Comparison of ENCODE assay signal across 18 cellular contexts in the genomic region with DNA sequence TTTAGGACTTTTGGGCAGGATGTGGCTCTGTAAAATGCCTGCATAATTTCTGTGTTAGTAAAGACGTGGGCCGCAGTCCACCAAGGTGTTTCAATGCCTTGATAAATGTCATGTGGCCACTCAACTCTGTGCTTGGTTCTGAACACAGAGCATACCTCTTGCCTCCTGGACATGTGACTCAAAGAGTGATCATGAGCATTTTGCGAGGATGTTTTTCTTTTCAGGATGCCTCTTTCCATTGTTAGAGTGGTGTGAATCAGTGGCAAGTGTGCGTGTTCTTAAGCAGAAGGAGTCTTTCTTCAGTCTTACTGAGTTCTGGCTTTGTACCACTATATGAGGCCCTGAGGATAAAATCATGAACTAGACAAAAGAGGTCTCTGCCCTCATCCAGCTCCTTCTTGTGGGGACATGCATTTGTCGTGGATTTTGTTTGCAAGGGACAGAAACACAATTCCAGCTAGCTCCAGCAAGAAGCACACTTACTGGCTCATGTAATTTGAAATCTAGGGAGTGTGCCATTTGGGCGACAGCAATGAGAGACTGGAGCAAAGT.
DNase-seq lines count a peak whose midpoint lies in the region; ATAC-seq, FAIRE-seq and TF ChIP-seq lines count a peak whose summit lies in the region.
"Had no signal": no experiment of that assay in that cellular context is flagged by ENCODE, and none has a peak within 500 bp of the region (broad histone marks: within the 10 kb centered on the region; RNA-seq: fewer than 3 reads in every experiment).

No MANE protein-coding gene starts in this region.

- H3K9me3 ChIP-seq in keratinocyte (ENCODE audit: control insufficient read depth, low read depth, low read length) = no peaks in the 10 kb centered on the region
- H3K9me3 ChIP-seq: HAP-1 had no signal

- ATAC-seq in GM23338 = no peak
- peak; percentile 48 for ATAC-seq in esophagus mucosa
- ATAC-seq in HG03571 (IDR thresholded peaks at IDR 0.05; ENCODE audit: unreplicated experiment) = no peak
- no peak for ATAC-seq in HG03342 (IDR thresholded peaks at IDR 0.05; ENCODE audit: unreplicated experiment)
- ATAC-seq: GM12878 had no signal

- H3K79me2 ChIP-seq in GM23338 (replicated peaks; ENCODE audit: insufficient read depth) = no peaks in the 10 kb centered on the region
- no peaks in the 10 kb centered on the region for H3K79me2 ChIP-seq in keratinocyte (ENCODE audit: control insufficient read depth, insufficient read depth, low read length)

- peak; percentile 84 for FAIRE-seq in keratinocyte (lab: Jason Lieb, UNC)
- FAIRE-seq: GM12878, GM19239 had no signal

- H3K9ac ChIP-seq in keratinocyte (ENCODE audit: control insufficient read depth, extremely low read depth, insufficient read depth, low read length) = no peak overlapping the region
- H3K9ac ChIP-seq: BLaER1 treated with 17β-estradiol and CSF1 and Interleukin-3, amounts not matched to agents 10 nM and 100 nM had no signal

- H4K20me1 ChIP-seq in GM23338 (replicated peaks; ENCODE audit: insufficient read depth) = no peaks in the 10 kb centered on the region
- no peaks in the 10 kb centered on the region for H4K20me1 ChIP-seq in keratinocyte (ENCODE audit: control insufficient read depth, extremely low read depth, insufficient read depth, low read length)
- H4K20me1 ChIP-seq: BLaER1 treated with 17β-estradiol and CSF1 and Interleukin-3, amounts not matched to agents 10 nM and 100 nM had no signal

- no peak overlapping the region for H3K4me3 Mint-ChIP-seq in GM23338
- H3K4me3 Mint-ChIP-seq: B cell; CD8-positive, alpha-beta memory T cell had no signal

- H3K36me3 Mint-ChIP-seq in GM23338 (ENCODE audit: low read depth) = no peaks in the 10 kb centered on the region
- H3K36me3 Mint-ChIP-seq: CD8-positive, alpha-beta memory T cell had no signal

- H3F3A ChIP-seq in GM23338 (replicated peaks; ENCODE audit: low read depth) = no peaks in the 10 kb centered on the region

- no peak overlapping the region for H3K4me2 ChIP-seq in GM23338
- peak overlapping the region; percentile 2 for H3K4me2 ChIP-seq in keratinocyte (ENCODE audit: control insufficient read depth, extremely low read depth, insufficient read depth, low read depth, low read length)
- H3K4me2 ChIP-seq: BLaER1 treated with 17β-estradiol and CSF1 and Interleukin-3, amounts not matched to agents 10 nM and 100 nM had no signal

- H3K27ac ChIP-seq in GM23338 (ENCODE audit: low read depth) (no peak overlapping the region), VCaP (peak overlapping the region; percentile 57), keratinocyte (ENCODE audit: control insufficient read depth, insufficient read depth, low read length) (no peak overlapping the region)
- H3K27ac ChIP-seq: BLaER1 treated with 17β-estradiol and CSF1 and Interleukin-3, amounts not matched to agents 10 nM and 100 nM; HL-60 had no signal

- peaks cover 4% of the 10 kb centered on the region; the same call in 1 of the 3 replicates for H3K9me3 Mint-ChIP-seq in GM23338

- TF ChIP-seq CTCF in GM23338 (conservative IDR thresholded peaks at IDR 0.05; ENCODE audit: low read depth in 2 of 2) (no peak), VCaP (conservative IDR thresholded peaks at IDR 0.05) (no peak), keratinocyte (optimal IDR thresholded peaks at IDR 0.05 in 1 of 3, IDR thresholded peaks at IDR 0.05 in 1 of 3, conservative IDR thresholded peaks at IDR 0.05 in 1 of 3; ENCODE audit: extremely low read depth in 1 of 3, insufficient read depth in 2 of 3, low read length in 3 of 3) (no peak)

- no peak overlapping the region for H3K27ac Mint-ChIP-seq in GM23338
- H3K27ac Mint-ChIP-seq: B cell; CD8-positive, alpha-beta memory T cell had no signal

- DNase-seq in GM23338 (ENCODE audit: low spot score) (no peak), keratinocyte (ENCODE audit: low read depth, low spot score) (peak; percentile 15), cortex of kidney (lab: John Stamatoyannopoulos, UW) (no peak)
- DNase-seq: CD8-positive, alpha-beta memory T cell; DMS 273 treated with DMSO at 0.1 percent for 48 hours; DMS53; DND-41; EL had no signal

- H3K4me1 ChIP-seq in GM23338 (ENCODE audit: insufficient read depth) (no peaks in the 10 kb centered on the region; the same call in 1 of the 2 replicates), keratinocyte (ENCODE audit: control insufficient read depth, extremely low read depth, insufficient read depth, low read length) (peaks cover 5% of the 10 kb centered on the region)
- H3K4me1 ChIP-seq: BLaER1 treated with 17β-estradiol and CSF1 and Interleukin-3, amounts not matched to agents 10 nM and 100 nM had no signal

- H3K36me3 ChIP-seq in GM23338 (ENCODE audit: insufficient read depth) (no peaks in the 10 kb centered on the region), keratinocyte (ENCODE audit: control insufficient read depth in 2 of 2, extremely low read depth in 1 of 2, insufficient read depth in 2 of 2, low read length in 2 of 2) (no peaks in the 10 kb centered on the region)
- H3K36me3 ChIP-seq: BLaER1 treated with 17β-estradiol and CSF1 and Interleukin-3, amounts not matched to agents 10 nM and 100 nM; HAP-1 had no signal

- H3K9me2 ChIP-seq in GM23338 (ENCODE audit: insufficient read depth) = no peaks in the 10 kb centered on the region

- H2AFZ ChIP-seq in GM23338 = peak overlapping the region; percentile 72; the same call in 1 of the 2 replicates
- H2AFZ ChIP-seq in keratinocyte (ENCODE audit: control insufficient read depth, low read length) = no peak overlapping the region

- H3K4me1 Mint-ChIP-seq in GM23338 = no peaks in the 10 kb centered on the region; the same call in 2 of the 3 replicates
- H3K4me1 Mint-ChIP-seq: B cell; CD8-positive, alpha-beta memory T cell had no signal

- no peaks in the 10 kb centered on the region for H3K27me3 Mint-ChIP-seq in GM23338 (ENCODE audit: insufficient read depth, low read depth, poor library complexity)
- H3K27me3 Mint-ChIP-seq: CD8-positive, alpha-beta memory T cell had no signal

- no peaks in the 10 kb centered on the region for H3K9me1 ChIP-seq in keratinocyte (ENCODE audit: control insufficient read depth, extremely low read depth, insufficient read depth, low read length)

- no peak overlapping the region for H3K4me3 ChIP-seq in GM23338
- H3K4me3 ChIP-seq in keratinocyte (ENCODE audit: control insufficient read depth in 2 of 3, extremely low read depth in 1 of 3, insufficient read depth in 2 of 3, low read depth in 1 of 3, low read length in 3 of 3) = no peak overlapping the region
- H3K4me3 ChIP-seq: BLaER1 treated with 17β-estradiol and CSF1 and Interleukin-3, amounts not matched to agents 10 nM and 100 nM; GM12878; HAP-1 had no signal

- H3K27me3 ChIP-seq in GM23338 (ENCODE audit: insufficient read depth) (no peaks in the 10 kb centered on the region), keratinocyte (ENCODE audit: control insufficient read depth, extremely low read depth, insufficient read depth, low read length) (no peaks in the 10 kb centered on the region)
- H3K27me3 ChIP-seq: BLaER1 treated with 17β-estradiol and CSF1 and Interleukin-3, amounts not matched to agents 10 nM and 100 nM had no signal

- dilution Hi-C loops in keratinocyte (cut with MboI; ENCODE audit: extremely low pct_ligation_motif_present, low sequenced_read_pairs) = no loop called here

TF ChIP-seq in GM23338, 12 proteins besides CTCF, POLR2A, EP300 and RAD21 (continues in another document):
- TF ChIP-seq JUNB (IDR thresholded peaks at IDR 0.05; ENCODE audit: unreplicated experiment) = no peak
- TF ChIP-seq CREB1 (CRISPR knock-in tag; IDR thresholded peaks at IDR 0.05; ENCODE audit: low read depth) = no peak
- TF ChIP-seq, protein P1, sequence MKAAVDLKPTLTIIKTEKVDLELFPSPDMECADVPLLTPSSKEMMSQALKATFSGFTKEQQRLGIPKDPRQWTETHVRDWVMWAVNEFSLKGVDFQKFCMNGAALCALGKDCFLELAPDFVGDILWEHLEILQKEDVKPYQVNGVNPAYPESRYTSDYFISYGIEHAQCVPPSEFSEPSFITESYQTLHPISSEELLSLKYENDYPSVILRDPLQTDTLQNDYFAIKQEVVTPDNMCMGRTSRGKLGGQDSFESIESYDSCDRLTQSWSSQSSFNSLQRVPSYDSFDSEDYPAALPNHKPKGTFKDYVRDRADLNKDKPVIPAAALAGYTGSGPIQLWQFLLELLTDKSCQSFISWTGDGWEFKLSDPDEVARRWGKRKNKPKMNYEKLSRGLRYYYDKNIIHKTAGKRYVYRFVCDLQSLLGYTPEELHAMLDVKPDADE (IDR thresholded peaks at IDR 0.05) = no peak
- TF ChIP-seq EZH2 (IDR thresholded peaks at IDR 0.05; ENCODE audit: low read depth, unreplicated experiment) = no peak
- TF ChIP-seq ZNF331 (CRISPR knock-in tag; IDR thresholded peaks at IDR 0.05; ENCODE audit: low read depth) = no peak
